In the genomic region with DNA sequence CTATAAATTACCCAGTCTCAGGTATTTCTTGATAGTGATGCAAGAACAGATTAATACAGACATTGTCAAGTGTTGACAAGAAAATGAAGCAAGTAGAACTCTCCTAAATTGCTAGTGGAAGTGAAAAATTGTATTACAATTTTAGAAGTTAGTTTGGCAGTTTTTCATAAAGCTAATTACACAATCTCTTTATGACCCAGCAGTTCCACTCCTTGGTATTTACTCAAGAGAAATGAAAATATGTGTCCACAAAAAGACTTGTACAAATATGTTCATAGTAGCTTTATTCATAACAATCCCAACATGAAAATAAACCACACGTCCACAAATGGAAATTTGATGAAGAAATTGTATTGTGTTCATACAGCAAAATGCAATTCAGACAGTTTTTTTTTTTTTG, we compare ENCODE assay signal across 32 cellular contexts. TPM values are rescaled to one million over a fixed set of nuclear protein-coding genes. Genes with fewer than 3 reads are reported as not detected.
"Had no signal": no experiment of that assay in that cellular context is flagged by ENCODE, and none has a peak within 500 bp of the region (broad histone marks: within the 10 kb centered on the region; RNA-seq: fewer than 3 reads in every experiment).

No MANE protein-coding gene starts in this region.

- H3K27ac Mint-ChIP-seq: activated CD4-positive, alpha-beta memory T cell treated with anti-CD3 and anti-CD28 coated beads for 36 hours; activated CD4-positive, alpha-beta T cell treated with anti-CD3 and anti-CD28 coated beads, Interleukin-2, amount 10 ng/mL, durations not matched to agents 24 days and 14 days; activated naive CD4-positive, alpha-beta T cell treated with anti-CD3 and anti-CD28 coated beads, Interleukin-2, amount 10 ng/mL, durations not matched to agents 7 days and 5 days; activated naive CD8-positive, alpha-beta T cell treated with anti-CD3 and anti-CD28 coated beads, Interleukin-2, amount 10 ng/mL, durations not matched to agents 7 days and 5 days; activated T-cell treated with anti-CD3 and anti-CD28 coated beads, Interleukin-2, amount 50 U/mL, for 24 hours; naive B cell; nephron progenitor cell; progenitor cell of endocrine pancreas; T-helper 17 cell had no signal

- H3K27me3 Mint-ChIP-seq: activated CD4-positive, alpha-beta memory T cell treated with anti-CD3 and anti-CD28 coated beads for 36 hours; activated CD4-positive, alpha-beta T cell treated with anti-CD3 and anti-CD28 coated beads, Interleukin-2, amount 10 ng/mL, durations not matched to agents 24 days and 14 days; activated naive CD4-positive, alpha-beta T cell treated with anti-CD3 and anti-CD28 coated beads, Interleukin-2, amount 10 ng/mL, durations not matched to agents 7 days and 5 days; activated naive CD8-positive, alpha-beta T cell treated with anti-CD3 and anti-CD28 coated beads, Interleukin-2, amount 10 ng/mL, durations not matched to agents 7 days and 5 days; activated T-cell treated with anti-CD3 and anti-CD28 coated beads, Interleukin-2, amount 50 U/mL, for 24 hours; naive B cell; progenitor cell of endocrine pancreas; T-helper 17 cell had no signal

- H3K4me3 ChIP-seq: breast epithelium, coronary artery, dorsolateral prefrontal cortex, ovary, right lobe of liver, skin epidermis, testis, uterus had no signal

- H3K4me3 Mint-ChIP-seq: activated CD4-positive, alpha-beta memory T cell treated with anti-CD3 and anti-CD28 coated beads for 36 hours; activated CD4-positive, alpha-beta T cell treated with anti-CD3 and anti-CD28 coated beads, Interleukin-2, amount 10 ng/mL, durations not matched to agents 24 days and 14 days; activated naive CD4-positive, alpha-beta T cell treated with anti-CD3 and anti-CD28 coated beads, Interleukin-2, amount 10 ng/mL, durations not matched to agents 7 days and 5 days; activated naive CD8-positive, alpha-beta T cell treated with anti-CD3 and anti-CD28 coated beads, Interleukin-2, amount 10 ng/mL, durations not matched to agents 7 days and 5 days; activated T-cell treated with anti-CD3 and anti-CD28 coated beads, Interleukin-2, amount 50 U/mL, for 24 hours; naive B cell; nephron progenitor cell; T-helper 17 cell had no signal

- H3K4me1 Mint-ChIP-seq: activated CD4-positive, alpha-beta T cell treated with anti-CD3 and anti-CD28 coated beads, Interleukin-2, amount 10 ng/mL, durations not matched to agents 24 days and 14 days; activated naive CD4-positive, alpha-beta T cell treated with anti-CD3 and anti-CD28 coated beads, Interleukin-2, amount 10 ng/mL, durations not matched to agents 7 days and 5 days; activated naive CD8-positive, alpha-beta T cell treated with anti-CD3 and anti-CD28 coated beads, Interleukin-2, amount 10 ng/mL, durations not matched to agents 7 days and 5 days; naive B cell; nephron progenitor cell; T-helper 17 cell had no signal

- H3K9me3 Mint-ChIP-seq: activated CD4-positive, alpha-beta T cell treated with anti-CD3 and anti-CD28 coated beads, Interleukin-2, amount 10 ng/mL, durations not matched to agents 24 days and 14 days had no signal

- H3K9me3 ChIP-seq: neutrophil, right lobe of liver, testis had no signal

- H3K36me3 ChIP-seq: breast epithelium, neutrophil, ovary, right lobe of liver, uterus, WERI-Rb-1 had no signal

- DNase-seq: activated CD4-positive, alpha-beta memory T cell treated with anti-CD3 and anti-CD28 coated beads for 36 hours; activated CD4-positive, alpha-beta T cell treated with anti-CD3 and anti-CD28 coated beads, Interleukin-2, amount 10 ng/mL, durations not matched to agents 24 days and 14 days; activated CD4-positive, CD25-positive, alpha-beta regulatory T cell treated with anti-CD3 and anti-CD28 coated beads, Interleukin-2, amount 50 U/mL, for 72 hours; activated CD8-positive, alpha-beta memory T cell treated with anti-CD3 and anti-CD28 coated beads, Interleukin-2, amount 50 U/mL, for 48 hours; activated gamma-delta T cell; activated naive CD4-positive, alpha-beta T cell treated with anti-CD3 and anti-CD28 coated beads, Interleukin-2, amount 10 ng/mL, durations not matched to agents 7 days and 5 days; activated naive CD8-positive, alpha-beta T cell treated with anti-CD3 and anti-CD28 coated beads, Interleukin-2, amount 10 ng/mL, durations not matched to agents 7 days and 5 days; activated T-cell treated with anti-CD3 and anti-CD28 coated beads, Interleukin-2, amount 50 U/mL, for 24 hours; amygdala; cerebellar nuclear complex; dorsolateral prefrontal cortex; effector memory CD4-positive, alpha-beta T cell; foreskin melanocyte; mammary epithelial cell; naive B cell; nephron progenitor cell; ovary; right lobe of liver; stimulated activated CD4-positive, alpha-beta T cell treated with anti-CD3 and anti-CD28 coated beads, Interleukin-12 subunit alpha, Interleukin-12 subunit beta, amount 100 ng/mL, for 4 hours; stimulated activated CD4-positive, alpha-beta T cell treated with anti-CD3 and anti-CD28 coated beads, Interleukin-4, amount 100 ng/mL, for 1 hour; stimulated activated naive CD8-positive, alpha-beta T cell treated with anti-CD3 and anti-CD28 coated beads, Interleukin-15, Interleukin-2, amounts not matched to agents 100 U/mL and 50 U/mL, for 24 hours; T-helper 17 cell; T1000; testis; trophoblast cell; uterus; WERI-Rb-1 had no signal

- H3K27me3 ChIP-seq: breast epithelium, dorsolateral prefrontal cortex, neutrophil, ovary, right lobe of liver, testis, uterus had no signal

- H3K4me1 ChIP-seq: right lobe of liver, testis had no signal

- H3K36me3 Mint-ChIP-seq: activated CD4-positive, alpha-beta memory T cell treated with anti-CD3 and anti-CD28 coated beads for 36 hours; activated naive CD4-positive, alpha-beta T cell treated with anti-CD3 and anti-CD28 coated beads, Interleukin-2, amount 10 ng/mL, durations not matched to agents 7 days and 5 days; activated naive CD8-positive, alpha-beta T cell treated with anti-CD3 and anti-CD28 coated beads, Interleukin-2, amount 10 ng/mL, durations not matched to agents 7 days and 5 days; naive B cell had no signal

- ATAC-seq: right lobe of liver; stimulated activated naive CD8-positive, alpha-beta T cell treated with anti-CD3 and anti-CD28 coated beads, Interleukin-15, Interleukin-2, amounts not matched to agents 100 U/mL and 50 U/mL, for 24 hours; T-helper 17 cell had no signal

- H3K27ac ChIP-seq: breast epithelium, coronary artery, dorsolateral prefrontal cortex, neutrophil, ovary, right lobe of liver, skin epidermis, testis, uterus, WERI-Rb-1 had no signal

RNA-seq across cellular contexts. Expression of a gene that starts 49.4 kb away (rescaled TPM):
- total RNA-seq: activated CD4-positive, alpha-beta memory T cell treated with anti-CD3 and anti-CD28 coated beads for 36 hours; activated CD4-positive, alpha-beta T cell treated with anti-CD3 and anti-CD28 coated beads, Interleukin-2, amount 10 ng/mL, durations not matched to agents 24 days and 14 days; activated naive CD8-positive, alpha-beta T cell treated with anti-CD3 and anti-CD28 coated beads, Interleukin-2, amount 10 ng/mL, durations not matched to agents 7 days and 5 days; mammary epithelial cell; T-helper 17 cell had no signal
